ENCODE assay signal across 9 cellular contexts in the genomic region with DNA sequence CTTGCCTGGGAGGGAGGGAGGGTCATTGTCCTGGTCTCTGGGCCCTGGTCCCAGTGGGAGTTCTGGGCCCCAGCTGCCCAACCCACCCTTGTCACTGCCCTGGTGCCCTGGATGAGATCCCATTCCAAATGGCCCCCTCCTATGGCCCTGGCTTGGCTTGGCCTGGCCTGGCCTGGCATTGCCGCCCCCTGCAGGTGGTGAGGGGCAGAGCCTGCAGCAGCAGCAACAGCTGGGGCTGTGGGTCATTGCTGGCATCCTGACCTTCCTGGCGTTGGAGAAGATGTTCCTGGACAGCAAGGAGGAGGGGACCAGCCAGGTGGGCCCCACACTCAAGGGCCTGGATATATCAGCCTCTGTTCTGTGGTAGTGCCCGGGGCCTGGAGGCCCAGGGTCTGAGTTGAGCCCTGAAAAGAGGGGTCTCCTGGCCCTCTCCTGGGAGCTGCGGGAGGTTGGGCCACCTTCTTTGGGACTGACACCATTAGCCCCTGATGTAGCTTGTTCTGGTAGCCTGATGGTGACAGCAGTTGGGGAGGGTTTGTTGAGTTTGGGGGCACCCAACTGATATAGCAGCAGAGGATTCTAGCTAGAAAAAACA. TPM values are rescaled to one million over a fixed set of nuclear protein-coding genes. Genes with fewer than 3 reads are reported as not detected.
DNase-seq lines count a peak whose midpoint lies in the region; ATAC-seq and TF ChIP-seq lines count a peak whose summit lies in the region.
"Had no signal": no experiment of that assay in that cellular context is flagged by ENCODE, and none has a peak within 500 bp of the region (broad histone marks: within the 10 kb centered on the region; RNA-seq: fewer than 3 reads in every experiment).

No MANE protein-coding gene starts in this region.

- TF ChIP-seq CTCF in activated CD8-positive, alpha-beta T cell treated with anti-CD3 and anti-CD28 coated beads for 36 hours (IDR thresholded peaks at IDR 0.05): peak; percentile 79
- peak; percentile 77 for TF ChIP-seq CTCF in fibroblast of mammary gland (conservative IDR thresholded peaks at IDR 0.05; ENCODE audit: control insufficient read depth, insufficient read depth, low read depth, low read length)

- H3K9me2 ChIP-seq in Karpas-422 (replicated peaks; ENCODE audit: insufficient read depth, low read length): no peaks in the 10 kb centered on the region

- no peak overlapping the region for H3K4me3 ChIP-seq in Karpas-422 (ENCODE audit: low read length)
- H3K4me3 ChIP-seq in fibroblast of mammary gland (ENCODE audit: control insufficient read depth, low read depth, low read length): no peak overlapping the region
- H3K4me3 ChIP-seq in skeletal muscle satellite cell (ENCODE audit: low read length): no peak overlapping the region

- H3K79me2 ChIP-seq in Karpas-422 (ENCODE audit: low read length): peaks cover 10% of the 10 kb centered on the region

- H3K27ac ChIP-seq in Karpas-422 (ENCODE audit: low read length): no peak overlapping the region

- H3K9ac ChIP-seq in Karpas-422 (ENCODE audit: low read length) (no peak overlapping the region), skeletal muscle satellite cell (ENCODE audit: low read depth, low read length) (no peak overlapping the region)

- H3K4me2 ChIP-seq in Karpas-422 (ENCODE audit: low read depth, low read length, poor library complexity, severe bottlenecking): no peak overlapping the region
- H3K4me2 ChIP-seq in skeletal muscle satellite cell (ENCODE audit: low read length): peak overlapping the region; percentile 38

- DNase-seq in ELF-1 (ENCODE audit: low read depth, low spot score) (peak; percentile 64), Karpas-422 (peak; percentile 80), fibroblast of mammary gland (ENCODE audit: low read depth) (peak; percentile 51), OCI-M2 (lab: John Stamatoyannopoulos, UW; ENCODE audit: unreplicated experiment) (no peak), middle frontal gyrus (ENCODE audit: extremely low spot score, low spot score) (no peak)
- peak; percentile 59 for DNase-seq in activated CD8-positive, alpha-beta T cell treated with anti-CD3 and anti-CD28 coated beads for 36 hours

- POLR2A ChIA-PET in activated CD8-positive, alpha-beta T cell treated with anti-CD3 and anti-CD28 coated beads for 36 hours (lab: Charles Lee): interaction anchor here (0.8 to 6.4 kb wide), 5 partner anchors 9 to 164 kb away, joined by 3 to 54 read pairs (median 5); partner anchors contain the start of genes ACP2 and PSMC3

- intact Hi-C loops in activated CD8-positive, alpha-beta T cell treated with anti-CD3 and anti-CD28 coated beads for 36 hours (cut with micrococcal nuclease): no loop called here

- H3K4me3 Mint-ChIP-seq in activated CD8-positive, alpha-beta T cell treated with anti-CD3 and anti-CD28 coated beads for 36 hours: no peak overlapping the region

- H3K4me1 ChIP-seq in Karpas-422 (ENCODE audit: low read length) (peaks cover 29% of the 10 kb centered on the region), skeletal muscle satellite cell (ENCODE audit: control insufficient read depth, insufficient read depth, low read length) (peaks cover 73% of the 10 kb centered on the region)

- no peaks in the 10 kb centered on the region for H3K36me3 ChIP-seq in Karpas-422 (ENCODE audit: insufficient read depth, low read length)
- peaks cover 49% of the 10 kb centered on the region for H3K36me3 ChIP-seq in skeletal muscle satellite cell (ENCODE audit: insufficient read depth, low read length)

- H4K20me1 ChIP-seq in Karpas-422 (ENCODE audit: insufficient read depth, low read depth, low read length): no peaks in the 10 kb centered on the region

- H3K9me3 ChIP-seq in Karpas-422 (ENCODE audit: low read length): no peaks in the 10 kb centered on the region
- no peaks in the 10 kb centered on the region for H3K9me3 ChIP-seq in skeletal muscle satellite cell (replicated peaks; ENCODE audit: low read length)

- no peak for ATAC-seq in activated CD8-positive, alpha-beta T cell treated with anti-CD3 and anti-CD28 coated beads for 36 hours
- no peak for ATAC-seq in GM21576 (IDR thresholded peaks at IDR 0.05; ENCODE audit: unreplicated experiment)

- H3K27ac Mint-ChIP-seq in activated CD8-positive, alpha-beta T cell treated with anti-CD3 and anti-CD28 coated beads for 36 hours: no peak overlapping the region

- H3K36me3 Mint-ChIP-seq in activated CD8-positive, alpha-beta T cell treated with anti-CD3 and anti-CD28 coated beads for 36 hours (ENCODE audit: low read depth): peaks cover 3% of the 10 kb centered on the region

- no peaks in the 10 kb centered on the region for H3K9me3 Mint-ChIP-seq in activated CD8-positive, alpha-beta T cell treated with anti-CD3 and anti-CD28 coated beads for 36 hours

- H3K4me1 Mint-ChIP-seq in activated CD8-positive, alpha-beta T cell treated with anti-CD3 and anti-CD28 coated beads for 36 hours (ENCODE audit: low read depth): peaks cover 16% of the 10 kb centered on the region

- H2AFZ ChIP-seq in Karpas-422 (ENCODE audit: low read length): no peak overlapping the region

- H3K27me3 ChIP-seq in Karpas-422 (ENCODE audit: low read length) (no peaks in the 10 kb centered on the region), skeletal muscle satellite cell (ENCODE audit: control insufficient read depth, insufficient read depth, low read length) (no peaks in the 10 kb centered on the region)

- CTCF ChIA-PET in activated CD8-positive, alpha-beta T cell treated with anti-CD3 and anti-CD28 coated beads for 36 hours (lab: Charles Lee): interaction anchor here (0.6 to 6.7 kb wide), 30 partner anchors 9 to 442 kb away, joined by 3 to 108 read pairs (median 4); partner anchors contain the start of genes ACP2, PSMC3 and SPI1

- no peaks in the 10 kb centered on the region for H3K27me3 Mint-ChIP-seq in activated CD8-positive, alpha-beta T cell treated with anti-CD3 and anti-CD28 coated beads for 36 hours

RNA-seq across cellular contexts. Expression of gene SLC39A13, which starts 3.9 kb away (rescaled TPM):
- 24.9 and 32.8 TPM in 2 replicates for total RNA-seq in Karpas-422 (2014; rRNA removed; shearing (Covaris generic); ENCODE audit: low replicate concordance)
- total RNA-seq in activated CD8-positive, alpha-beta T cell treated with anti-CD3 and anti-CD28 coated beads for 36 hours: 10 to 100 TPM; 10.0 to 10.5 TPM
- 54.8 and 58.1 TPM in 2 replicates for total RNA-seq in skeletal muscle satellite cell (2012; rRNA removed)

RNA-seq across cellular contexts. Expression of gene PSMC3, which starts 14.0 kb away (rescaled TPM):
- total RNA-seq in Karpas-422 (2014; rRNA removed; shearing (Covaris generic); ENCODE audit: low replicate concordance): 40.6 and 119 TPM in 2 replicates
- 100 to 1,000 TPM; 137 to 140 TPM for total RNA-seq in activated CD8-positive, alpha-beta T cell treated with anti-CD3 and anti-CD28 coated beads for 36 hours
- total RNA-seq in skeletal muscle satellite cell (2012; rRNA removed): 162 and 194 TPM in 2 replicates

RNA-seq across cellular contexts. Expression of gene SPI1, which starts 33.9 kb away (rescaled TPM):
- 114 and 198 TPM in 2 replicates for total RNA-seq in Karpas-422 (2014; rRNA removed; shearing (Covaris generic); ENCODE audit: low replicate concordance)
- total RNA-seq in activated CD8-positive, alpha-beta T cell treated with anti-CD3 and anti-CD28 coated beads for 36 hours: under 1 TPM in 1 of 2 experiments, not detected in 1; 0.25 TPM
- total RNA-seq in skeletal muscle satellite cell (2012; rRNA removed): not detected in 2 replicates
- total RNA-seq: renal cortical epithelial cell had no signal

RNA-seq across cellular contexts. Expression of gene RAPSN, which starts 36.7 kb away (rescaled TPM):
- 0.52 and 4.5 TPM in 2 replicates for total RNA-seq in Karpas-422 (2014; rRNA removed; shearing (Covaris generic); ENCODE audit: low replicate concordance)
- total RNA-seq in activated CD8-positive, alpha-beta T cell treated with anti-CD3 and anti-CD28 coated beads for 36 hours: under 1 TPM; 0.36 to 0.81 TPM
- total RNA-seq in skeletal muscle satellite cell (2012; rRNA removed): 0.76 and 10.3 TPM in 2 replicates

RNA-seq across cellular contexts. Expression of gene MYBPC3, which starts 59.7 kb away (rescaled TPM):
- total RNA-seq in Karpas-422 (2014; rRNA removed; shearing (Covaris generic); ENCODE audit: low replicate concordance): 0.67 and 0.72 TPM in 2 replicates
- not detected for total RNA-seq in activated CD8-positive, alpha-beta T cell treated with anti-CD3 and anti-CD28 coated beads for 36 hours
- total RNA-seq in skeletal muscle satellite cell (2012; rRNA removed): not detected in 2 replicates
- total RNA-seq: renal cortical epithelial cell had no signal

Comparison
In these comparisons a context has a peak if more than half of its experiments do, and no peak if none do; other contexts are left out.
1. DNase-seq: peak in ELF-1 (single experiment), Karpas-422 (single experiment), activated CD8-positive, alpha-beta T cell treated with anti-CD3 and anti-CD28 coated beads for 36 hours (single experiment) and fibroblast of mammary gland (single experiment); none in OCI-M2 (single experiment) and middle frontal gyrus (single experiment).
2. RNA of gene SPI1, which starts 33.9 kb away (total RNA-seq): 114 to 198 TPM in Karpas-422; 0.25 TPM in activated CD8-positive, alpha-beta T cell treated with anti-CD3 and anti-CD28 coated beads for 36 hours; every median in the first group is over 10 times any median in the second.